In the genomic region with DNA sequence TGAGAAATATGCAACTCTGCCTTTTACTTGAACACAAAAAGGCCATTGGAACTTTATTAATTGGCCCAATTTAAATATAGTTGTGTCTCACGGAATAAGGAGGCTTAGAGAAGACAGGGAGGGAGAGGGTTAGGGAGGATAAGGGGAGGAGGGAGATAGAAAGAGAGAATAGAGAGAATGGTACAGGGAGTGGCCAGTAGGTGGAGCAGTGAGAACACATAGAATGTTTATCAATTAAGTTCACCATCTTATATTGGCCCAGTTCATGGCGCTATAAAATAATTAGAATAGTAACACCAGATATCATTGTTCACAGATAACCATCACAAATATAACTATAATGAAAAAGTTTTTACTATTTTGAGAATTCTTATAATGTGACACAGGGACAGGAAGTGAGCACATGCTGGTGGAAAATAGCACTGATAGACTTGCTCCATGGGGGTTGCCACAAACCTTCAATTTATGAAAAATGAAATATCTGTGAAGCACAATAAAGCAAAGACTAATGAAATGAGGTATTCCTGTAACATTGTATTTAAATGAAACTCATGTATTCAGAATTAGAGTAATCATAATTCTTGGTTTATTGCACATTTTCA, we compare ENCODE assay signal across 8 cellular contexts.
DNase-seq lines count a peak whose midpoint lies in the region; ATAC-seq lines count a peak whose summit lies in the region.

No MANE protein-coding gene starts in this region.

- DNase-seq in CMK (ENCODE audit: low read depth) (peak; percentile 45), NCI-H1105 treated with DMSO at 0.1 percent for 48 hours (lab: John Stamatoyannopoulos, UW) (peak; percentile 69), kidney glomerular epithelial cell (lab: John Stamatoyannopoulos, UW) (peak; percentile 38), EL (no peak), NCI-H226 (no peak)
- DNase-seq in activated CD4-positive, CD25-positive, alpha-beta regulatory T cell treated with anti-CD3 and anti-CD28 coated beads, Interleukin-2, amount 50 U/mL, for 72 hours: peak; percentile 29

- peak; percentile 96 for ATAC-seq in GM18867 (IDR thresholded peaks at IDR 0.05; ENCODE audit: unreplicated experiment)
- ATAC-seq in HG02885 (IDR thresholded peaks at IDR 0.05; ENCODE audit: poor library complexity, unreplicated experiment): peak; percentile 97

Comparison
In these comparisons a context has a peak if more than half of its experiments do, and no peak if none do; other contexts are left out.
1. DNase-seq: peak in CMK (single experiment), NCI-H1105 treated with DMSO at 0.1 percent for 48 hours (single experiment), activated CD4-positive, CD25-positive, alpha-beta regulatory T cell treated with anti-CD3 and anti-CD28 coated beads, Interleukin-2, amount 50 U/mL, for 72 hours (single experiment) and kidney glomerular epithelial cell (single experiment); none in EL (single experiment) and NCI-H226 (single experiment).